Comparison of ENCODE assay signal across 29 cellular contexts in genomic region chr1:41709873-41710272, GRCh38.
"Had no signal": no experiment of that assay in that cellular context is flagged by ENCODE, and none has a peak within 500 bp of the region (broad histone marks: within the 10 kb centered on the region; RNA-seq: fewer than 3 reads in every experiment).

No MANE protein-coding gene starts in this region.

- H3K36me3 ChIP-seq: adrenal gland, SJCRH30, WERI-Rb-1 had no signal

- ATAC-seq: activated CD4-positive, CD25-positive, alpha-beta regulatory T cell treated with anti-CD3 and anti-CD28 coated beads, Interleukin-2, amount 50 U/mL, for 24 hours; activated CD8-positive, alpha-beta T cell treated with anti-CD3 and anti-CD28 coated beads for 36 hours; activated T-cell treated with anti-CD3 and anti-CD28 coated beads, Interleukin-2, amount 50 U/mL, for 72 hours; Panc1 had no signal

- DNase-seq: activated CD4-positive, alpha-beta T cell treated with anti-CD3 and anti-CD28 coated beads for 4 hours; activated CD8-positive, alpha-beta memory T cell treated with anti-CD3 and anti-CD28 coated beads, Interleukin-2, amount 50 U/mL, for 4 hours; activated CD8-positive, alpha-beta T cell treated with anti-CD3 and anti-CD28 coated beads for 36 hours; activated gamma-delta T cell treated with Interleukin-2 at 50 U/mL for 16 hours; activated naive CD4-positive, alpha-beta T cell treated with anti-CD3 and anti-CD28 coated beads, Interleukin-2, amount 50 U/mL, for 16 hours; activated naive CD8-positive, alpha-beta T cell treated with anti-CD3 and anti-CD28 coated beads, Interleukin-2, amount 10 ng/mL, durations not matched to agents 7 days and 5 days; activated T-cell treated with anti-CD3 and anti-CD28 coated beads, Interleukin-2, amount 50 U/mL, for 72 hours; adrenal gland; anterior cingulate cortex; central memory CD4-positive, alpha-beta T cell; Karpas-422; MM.1S; NCI-H1694; NCI-H2029; NCI-H2107; NCI-H345; NCI-H510A; NCI-H526 treated with DMSO at 0.1 percent for 48 hours; NCI-H82; OCI-M1; Right ventricle myocardium superior; SJCRH30; SK-N-SH; T-helper 1 cell; WERI-Rb-1 had no signal

- H3K27ac Mint-ChIP-seq: activated CD8-positive, alpha-beta T cell treated with anti-CD3 and anti-CD28 coated beads for 36 hours; activated naive CD8-positive, alpha-beta T cell treated with anti-CD3 and anti-CD28 coated beads, Interleukin-2, amount 10 ng/mL, durations not matched to agents 7 days and 5 days; activated T-cell treated with anti-CD3 and anti-CD28 coated beads, Interleukin-2, amount 50 U/mL, for 72 hours; activated T-helper 2 cell treated with anti-CD3 and anti-CD28 coated beads, Interferon-gamma antibody, Interleukin-2, Interleukin-4, amounts not matched to agents 10 μg/mL and 5 μg/mL and 100 μg/mL, durations not matched to agents 14 hours and 24 hours and 36 hours had no signal

- H3K27me3 Mint-ChIP-seq: activated CD8-positive, alpha-beta T cell treated with anti-CD3 and anti-CD28 coated beads for 36 hours had no signal

- H3K9ac ChIP-seq: SK-N-SH had no signal

- H3K27me3 ChIP-seq: adrenal gland had no signal

- H3K4me3 ChIP-seq: adrenal gland, SJCRH30 had no signal

- H3K27ac ChIP-seq: adrenal gland, RWPE1, SJCRH30, WERI-Rb-1 had no signal

- H3K4me3 Mint-ChIP-seq: activated CD8-positive, alpha-beta T cell treated with anti-CD3 and anti-CD28 coated beads for 36 hours; activated naive CD8-positive, alpha-beta T cell treated with anti-CD3 and anti-CD28 coated beads, Interleukin-2, amount 10 ng/mL, durations not matched to agents 7 days and 5 days; activated T-cell treated with anti-CD3 and anti-CD28 coated beads, Interleukin-2, amount 50 U/mL, for 72 hours had no signal

- H3K36me3 Mint-ChIP-seq: activated naive CD8-positive, alpha-beta T cell treated with anti-CD3 and anti-CD28 coated beads, Interleukin-2, amount 10 ng/mL, durations not matched to agents 7 days and 5 days had no signal

- H3K9me3 Mint-ChIP-seq: activated CD8-positive, alpha-beta T cell treated with anti-CD3 and anti-CD28 coated beads for 36 hours; activated naive CD8-positive, alpha-beta T cell treated with anti-CD3 and anti-CD28 coated beads, Interleukin-2, amount 10 ng/mL, durations not matched to agents 7 days and 5 days; activated T-helper 2 cell treated with anti-CD3 and anti-CD28 coated beads, Interferon-gamma antibody, Interleukin-2, Interleukin-4, amounts not matched to agents 10 μg/mL and 5 μg/mL and 100 μg/mL, durations not matched to agents 14 hours and 24 hours and 36 hours had no signal

- H3K9me3 ChIP-seq: adrenal gland, SJCRH30, SK-N-SH had no signal

- H3K4me2 ChIP-seq: SK-N-SH had no signal
